18 cellular contexts compared by ENCODE assay signal in the genomic region with DNA sequence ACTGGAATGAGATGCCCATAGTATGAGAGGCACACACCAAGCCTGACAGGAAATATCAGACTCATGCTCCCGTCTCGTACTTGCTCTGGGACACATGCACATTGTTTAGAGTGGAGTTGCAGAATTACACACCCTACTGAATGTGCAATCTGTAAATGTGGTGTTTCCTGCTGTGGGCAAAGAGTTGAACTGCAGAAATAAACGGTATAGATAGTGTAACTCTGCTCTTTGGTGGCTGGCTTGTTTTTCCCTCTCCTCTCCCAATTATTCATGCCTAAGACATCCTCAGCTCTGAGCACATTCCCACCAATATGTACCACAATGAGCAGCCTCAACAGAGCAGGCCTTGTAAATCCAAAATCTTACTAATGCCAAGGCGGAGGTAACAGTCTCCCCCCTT.
DNase-seq lines count a peak whose midpoint lies in the region; ATAC-seq and TF ChIP-seq lines count a peak whose summit lies in the region.
"Had no signal": no experiment of that assay in that cellular context is flagged by ENCODE, and none has a peak within 500 bp of the region (broad histone marks: within the 10 kb centered on the region; RNA-seq: fewer than 3 reads in every experiment).

No MANE protein-coding gene starts in this region.

- TF ChIP-seq CTCF in GM23338 (conservative IDR thresholded peaks at IDR 0.05; ENCODE audit: low read depth in 2 of 2): no peak
- no peak for TF ChIP-seq CTCF in mammary epithelial cell (conservative IDR thresholded peaks at IDR 0.05 in 1 of 2, IDR thresholded peaks at IDR 0.05 in 1 of 2; ENCODE audit: extremely low read depth in 1 of 2, insufficient read depth in 1 of 2, low read depth in 1 of 2, low read length in 2 of 2)
- no peak for TF ChIP-seq CTCF in retinal pigment epithelial cell (conservative IDR thresholded peaks at IDR 0.05; ENCODE audit: low read depth, low read length)

- H3K27ac Mint-ChIP-seq in GM23338 (peak overlapping the region; percentile 54; the same call in 1 of the 2 replicates), T-helper 17 cell (no peak overlapping the region)
- H3K27ac Mint-ChIP-seq: activated CD4-positive, alpha-beta memory T cell treated with anti-CD3 and anti-CD28 coated beads for 36 hours; stimulated activated effector memory CD8-positive, alpha-beta T cell treated with anti-CD3 and anti-CD28 coated beads, Interleukin-12 subunit alpha, Interleukin-12 subunit beta, amount 100 ng/mL, for 72 hours had no signal

- no peak overlapping the region; the same call in 1 of the 2 replicates for H2AFZ ChIP-seq in GM23338
- H2AFZ ChIP-seq in mammary epithelial cell (ENCODE audit: low read depth, low read length): no peak overlapping the region

- ATAC-seq in GM23338 (no peak), T-helper 17 cell (no peak), HG02571 (IDR thresholded peaks at IDR 0.05; ENCODE audit: unreplicated experiment) (no peak)
- ATAC-seq: PC-3; stimulated activated effector memory CD8-positive, alpha-beta T cell treated with anti-CD3 and anti-CD28 coated beads, Interleukin-12 subunit alpha, Interleukin-12 subunit beta, amount 100 ng/mL, for 72 hours had no signal

- H3K36me3 Mint-ChIP-seq in GM23338 (ENCODE audit: low read depth) (no peaks in the 10 kb centered on the region), T-helper 17 cell (ENCODE audit: low read depth) (no peaks in the 10 kb centered on the region)
- H3K36me3 Mint-ChIP-seq: activated CD4-positive, alpha-beta memory T cell treated with anti-CD3 and anti-CD28 coated beads for 36 hours; stimulated activated effector memory CD8-positive, alpha-beta T cell treated with anti-CD3 and anti-CD28 coated beads, Interleukin-12 subunit alpha, Interleukin-12 subunit beta, amount 100 ng/mL, for 72 hours had no signal

- H3K27ac ChIP-seq in GM23338 (ENCODE audit: low read depth) (peak overlapping the region; percentile 27; the same call in 1 of the 2 replicates), mammary epithelial cell (ENCODE audit: insufficient read depth, low read depth, low read length) (no peak overlapping the region), iPS-20b (ENCODE audit: low read length) (no peak overlapping the region)

- in situ Hi-C loops in mammary epithelial cell (cut with MboI; ENCODE audit: low sequenced_read_pairs in 2 of 2): no loop called here

- no peaks in the 10 kb centered on the region for H3K9me3 ChIP-seq in mammary epithelial cell (replicated peaks; ENCODE audit: insufficient read depth, low read length)
- no peaks in the 10 kb centered on the region for H3K9me3 ChIP-seq in iPS-20b (ENCODE audit: insufficient read depth, low read depth, low read length)
- no peaks in the 10 kb centered on the region for H3K9me3 ChIP-seq in T-helper 17 cell (ENCODE audit: control insufficient read depth, low read length, poor library complexity, severe bottlenecking)
- H3K9me3 ChIP-seq: Caco-2, lower lobe of right lung had no signal

- intact Hi-C loops in mammary epithelial cell (cut with micrococcal nuclease): no loop called here

- WGBS in mammary epithelial cell (ENCODE audit: low coverage, missing lambda C conversion rate): 27% methylated on average over 4 of the region's 4 CpGs

- H3K4me3 Mint-ChIP-seq in GM23338: no peak overlapping the region
- H3K4me3 Mint-ChIP-seq in T-helper 17 cell: no peak overlapping the region
- H3K4me3 Mint-ChIP-seq: activated CD4-positive, alpha-beta memory T cell treated with anti-CD3 and anti-CD28 coated beads for 36 hours; stimulated activated effector memory CD8-positive, alpha-beta T cell treated with anti-CD3 and anti-CD28 coated beads, Interleukin-12 subunit alpha, Interleukin-12 subunit beta, amount 100 ng/mL, for 72 hours had no signal

- H3K9ac ChIP-seq in mammary epithelial cell (ENCODE audit: insufficient read depth, low read length) (no peak overlapping the region), iPS-20b (ENCODE audit: low read depth, low read length) (no peak overlapping the region)

- H3K4me2 ChIP-seq in GM23338 (no peak overlapping the region), mammary epithelial cell (ENCODE audit: insufficient read depth, low read depth, low read length) (no peak overlapping the region)

- H3K4me1 ChIP-seq in GM23338 (ENCODE audit: insufficient read depth) (peaks cover 14% of the 10 kb centered on the region), mammary epithelial cell (ENCODE audit: insufficient read depth, low read length) (peaks cover 38% of the 10 kb centered on the region), iPS-20b (ENCODE audit: insufficient read depth, low read length) (peaks cover 25% of the 10 kb centered on the region)

- H3K9me2 ChIP-seq in GM23338 (ENCODE audit: insufficient read depth): no peaks in the 10 kb centered on the region

- CTCF ChIA-PET in mammary epithelial cell (lab: Charles Lee; ENCODE audit: low non-redundant PET): no interaction called here

- no peaks in the 10 kb centered on the region for H3K9me3 Mint-ChIP-seq in GM23338
- H3K9me3 Mint-ChIP-seq: activated CD4-positive, alpha-beta memory T cell treated with anti-CD3 and anti-CD28 coated beads for 36 hours; stimulated activated effector memory CD8-positive, alpha-beta T cell treated with anti-CD3 and anti-CD28 coated beads, Interleukin-12 subunit alpha, Interleukin-12 subunit beta, amount 100 ng/mL, for 72 hours had no signal

- H3K4me3 ChIP-seq in GM23338 (no peak overlapping the region), mammary epithelial cell (replicated peaks in 1 of 3; ENCODE audit: insufficient read depth in 1 of 3, low read depth in 2 of 3, low read length in 3 of 3) (no peak overlapping the region), iPS-20b (ENCODE audit: low read length) (peak overlapping the region; percentile 38; the same call in 1 of the 2 replicates), retinal pigment epithelial cell (ENCODE audit: low read length) (no peak overlapping the region)
- H3K4me3 ChIP-seq: lower lobe of right lung, skin epidermis had no signal

- no peaks in the 10 kb centered on the region for H3K36me3 ChIP-seq in GM23338 (ENCODE audit: insufficient read depth)
- peaks cover 12% of the 10 kb centered on the region for H3K36me3 ChIP-seq in mammary epithelial cell (ENCODE audit: insufficient read depth, low read length)
- no peaks in the 10 kb centered on the region; the same call in 1 of the 2 replicates for H3K36me3 ChIP-seq in iPS-20b (ENCODE audit: insufficient read depth, low read depth, low read length)

- BruUV-seq in mammary epithelial cell (replicated peaks; lab: Mats Ljungman, UMichigan): no TSS peak

- H4K20me1 ChIP-seq in GM23338 (replicated peaks; ENCODE audit: insufficient read depth): no peaks in the 10 kb centered on the region
- H4K20me1 ChIP-seq in mammary epithelial cell (ENCODE audit: insufficient read depth, low read length): no peaks in the 10 kb centered on the region

- no peaks in the 10 kb centered on the region for H3K79me2 ChIP-seq in GM23338 (replicated peaks; ENCODE audit: insufficient read depth)
- no peaks in the 10 kb centered on the region for H3K79me2 ChIP-seq in mammary epithelial cell (ENCODE audit: insufficient read depth, low read length)

- DNase-seq in GM23338 (ENCODE audit: low spot score): no peak
- DNase-seq in mammary epithelial cell: peak; percentile 14
- DNase-seq in retinal pigment epithelial cell (ENCODE audit: low read depth): peak; percentile 24
- DNase-seq in T-helper 17 cell: no peak
- DNase-seq in HuH-7.5 (ENCODE audit: low spot score): no peak
- DNase-seq in SKM-1 treated with dmso at 0.1 percent for 144 hours (lab: John Stamatoyannopoulos, UW; ENCODE audit: unreplicated experiment): no peak
- DNase-seq: activated CD4-positive, alpha-beta memory T cell treated with anti-CD3 and anti-CD28 coated beads for 36 hours; activated T-cell treated with anti-CD3 and anti-CD28 coated beads, Interleukin-2, amount 50 U/mL, for 48 hours; Caco-2; GOT3; lower lobe of right lung; MM.1S; NCI-H2029; PC-3 had no signal

- H3F3A ChIP-seq in GM23338 (replicated peaks; ENCODE audit: low read depth): no peaks in the 10 kb centered on the region

- dilution Hi-C loops in mammary epithelial cell (cut with HindIII; ENCODE audit: low sequenced_read_pairs): no loop called here

- H3K27me3 Mint-ChIP-seq in GM23338 (ENCODE audit: insufficient read depth, low read depth, poor library complexity) (no peaks in the 10 kb centered on the region), T-helper 17 cell (peaks cover 46% of the 10 kb centered on the region)
- H3K27me3 Mint-ChIP-seq: activated CD4-positive, alpha-beta memory T cell treated with anti-CD3 and anti-CD28 coated beads for 36 hours had no signal

- H3K4me1 Mint-ChIP-seq in GM23338: peaks cover 28% of the 10 kb centered on the region
- no peaks in the 10 kb centered on the region for H3K4me1 Mint-ChIP-seq in T-helper 17 cell
- H3K4me1 Mint-ChIP-seq: stimulated activated effector memory CD8-positive, alpha-beta T cell treated with anti-CD3 and anti-CD28 coated beads, Interleukin-12 subunit alpha, Interleukin-12 subunit beta, amount 100 ng/mL, for 72 hours had no signal

- H3K27me3 ChIP-seq in GM23338 (ENCODE audit: insufficient read depth): no peaks in the 10 kb centered on the region; the same call in 1 of the 2 replicates
- no peaks in the 10 kb centered on the region for H3K27me3 ChIP-seq in mammary epithelial cell (ENCODE audit: insufficient read depth, low read length)
- H3K27me3 ChIP-seq in iPS-20b (ENCODE audit: insufficient read depth, low read length): no peaks in the 10 kb centered on the region

TF ChIP-seq in GM23338, 12 proteins besides CTCF, POLR2A, EP300 and RAD21 (continues in another document):
- no peak for TF ChIP-seq EZH2phosphoT487 (IDR thresholded peaks at IDR 0.05; ENCODE audit: unreplicated experiment)
- no peak for TF ChIP-seq NANOG (IDR thresholded peaks at IDR 0.05; ENCODE audit: borderline replicate concordance)
- TF ChIP-seq JUNB (IDR thresholded peaks at IDR 0.05; ENCODE audit: unreplicated experiment): no peak
- no peak for TF ChIP-seq ETS1 (IDR thresholded peaks at IDR 0.05)

Comparison
In these comparisons a context has a peak if more than half of its experiments do, and no peak if none do; other contexts are left out.
1. DNase-seq: peak in mammary epithelial cell (single experiment) and retinal pigment epithelial cell (single experiment); none in GM23338 (single experiment), T-helper 17 cell (0 of 3), HuH-7.5 (single experiment) and SKM-1 treated with dmso at 0.1 percent for 144 hours (single experiment).